In genomic region chr18:32049393-32050161, GRCh38 we compare ENCODE assay signal across 9 cellular contexts. TPM values are rescaled to one million over a fixed set of nuclear protein-coding genes. Genes with fewer than 3 reads are reported as not detected.
DNase-seq lines count a peak whose midpoint lies in the region; ATAC-seq and TF ChIP-seq lines count a peak whose summit lies in the region.
"Had no signal": no experiment of that assay in that cellular context is flagged by ENCODE, and none has a peak within 500 bp of the region (broad histone marks: within the 10 kb centered on the region; RNA-seq: fewer than 3 reads in every experiment).

No MANE protein-coding gene starts in this region.

- peak overlapping the region in 8 of 12 donors; percentile 17 to 92 (median 60) for H3K27ac ChIP-seq in heart left ventricle
- no peak overlapping the region for H3K27ac ChIP-seq in uterus

- H3K27me3 Mint-ChIP-seq in CD14-positive monocyte (ENCODE audit: low read depth in 3 of 3): peaks cover 0 to 2% (median 0%) of the 10 kb centered on the region in 3 donors

- TF ChIP-seq CTCF in CD14-positive monocyte (IDR thresholded peaks at IDR 0.05) (no peak), heart left ventricle (IDR thresholded peaks at IDR 0.05) (no peak), uterus (IDR thresholded peaks at IDR 0.05) (no peak)

- peak overlapping the region; percentile 83 to 98 (median 96) for H3K27ac Mint-ChIP-seq in CD14-positive monocyte

- no peak overlapping the region for H3K4me3 ChIP-seq in heart left ventricle
- no peak overlapping the region for H3K4me3 ChIP-seq in uterus

- 75 to 80% (median 76%) methylated on average over 3 of the region's 3 CpGs for WGBS in heart left ventricle, 4 donors

- H3K36me3 ChIP-seq in heart left ventricle (peaks cover 0 to 22% (median 3%) of the 10 kb centered on the region in 9 donors), uterus (no peaks in the 10 kb centered on the region)

- H3K4me3 Mint-ChIP-seq in CD14-positive monocyte: peak overlapping the region in 1 of 2 donors; percentile 81
- H3K4me3 Mint-ChIP-seq: neural crest cell had no signal

- ATAC-seq in HG02981 (IDR thresholded peaks at IDR 0.05; ENCODE audit: unreplicated experiment) (peak; percentile 36), heart left ventricle (peak in 3 of 4 donors; percentile 48 to 65 (median 64)), HG03135 (IDR thresholded peaks at IDR 0.05; ENCODE audit: unreplicated experiment) (no peak)

- peaks cover 0 to 35% (median 11%) of the 10 kb centered on the region in 12 donors for H3K4me1 ChIP-seq in heart left ventricle
- H3K4me1 ChIP-seq in uterus: no peaks in the 10 kb centered on the region

- H3K27me3 ChIP-seq in heart left ventricle: no peaks in the 10 kb centered on the region
- H3K27me3 ChIP-seq in uterus: no peaks in the 10 kb centered on the region

- intact Hi-C loops in CD14-positive monocyte (cut with micrococcal nuclease): loop anchor here (5.0 to 10.0 kb wide), 3 partner anchors 32 to 45 kb away; partner anchors contain the start of genes RNF125 (in 1 of the 2) and RNF138 (in 1 of the 2)
- intact Hi-C loops in heart left ventricle (cut with DNase I): loop anchor here in 1 of 10 donors (2.0 kb wide), 1 partner anchor 35 kb away; no protein-coding TSS in a partner anchor
- intact Hi-C loops in uterus (cut with DNase I; ENCODE audit: low total_unique reads): no loop called here

- H3K4me1 Mint-ChIP-seq in CD14-positive monocyte: peaks cover 45% of the 10 kb centered on the region
- H3K4me1 Mint-ChIP-seq: neural crest cell had no signal

- peak; percentile 73 for DNase-seq in CD14-positive monocyte (ENCODE audit: low spot score)
- peak; percentile 28 to 32 for DNase-seq in activated CD4-positive, alpha-beta T cell treated with anti-CD3 and anti-CD28 coated beads, Interleukin-2, amount 50 U/mL, for 4 hours
- peak; percentile 32 to 76 (median 45) for DNase-seq in heart left ventricle
- peak; percentile 9 for DNase-seq in stimulated activated CD8-positive, alpha-beta memory T cell treated with anti-CD3 and anti-CD28 coated beads, Interleukin-12 subunit alpha, Interleukin-12 subunit beta, amount 100 ng/mL, for 4 hours (ENCODE audit: low read depth)
- DNase-seq in AG08395 (ENCODE audit: low spot score): no peak
- DNase-seq in uterus: no peak

- H3K9me3 Mint-ChIP-seq in CD14-positive monocyte: peaks cover 0 to 5% (median 0%) of the 10 kb centered on the region in 7 donors
- H3K9me3 Mint-ChIP-seq: neural crest cell had no signal

- TF ChIP-seq POLR2A in heart left ventricle (IDR thresholded peaks at IDR 0.05) (no peak), uterus (IDR thresholded peaks at IDR 0.05) (no peak)

- peaks cover 22 to 54% of the 10 kb centered on the region in 2 donors for H3K36me3 Mint-ChIP-seq in CD14-positive monocyte

- H3K9me3 ChIP-seq in heart left ventricle (no peaks in the 10 kb centered on the region), uterus (no peaks in the 10 kb centered on the region)

RNA-seq across cellular contexts. Expression of gene RNF125, which starts 31.0 kb away (rescaled TPM):
- 10 to 100 TPM; 26.3 to 29.2 TPM for polyA plus RNA-seq in CD14-positive monocyte
- total RNA-seq in heart left ventricle: 10 to 100 TPM in 1 of 9 donors, 1 to 10 TPM in 8; 1.1 to 12.5 (median 3.8) TPM
- polyA plus RNA-seq in heart left ventricle: 1 to 10 TPM; 2.8 to 3.0 TPM
- 10 to 100 TPM in 1 of 4 donors, 1 to 10 TPM in 3; 1.5 to 16.2 (median 5.3) TPM for total RNA-seq in uterus

RNA-seq across cellular contexts. Expression of gene RNF138, which starts 42.1 kb away (rescaled TPM):
- polyA plus RNA-seq in CD14-positive monocyte (10 to 100 TPM; 62.8 to 70.5 TPM), heart left ventricle (10 to 100 TPM in 1 of 2 donors, 1 to 10 TPM in 1; 2.9 to 11.0 TPM)
- total RNA-seq in heart left ventricle (10 to 100 TPM in 3 of 9 donors, 1 to 10 TPM in 6; 3.9 to 16.1 (median 9.0) TPM), uterus (10 to 100 TPM; 23.8 to 94.8 (median 38.7) TPM)

Comparison
In these comparisons a context has a peak if more than half of its experiments do, and no peak if none do; other contexts are left out.
1. DNase-seq: peak in CD14-positive monocyte (single experiment), activated CD4-positive, alpha-beta T cell treated with anti-CD3 and anti-CD28 coated beads, Interleukin-2, amount 50 U/mL, for 4 hours (2 of 2), heart left ventricle (5 of 5) and stimulated activated CD8-positive, alpha-beta memory T cell treated with anti-CD3 and anti-CD28 coated beads, Interleukin-12 subunit alpha, Interleukin-12 subunit beta, amount 100 ng/mL, for 4 hours (single experiment); none in AG08395 (single experiment) and uterus (0 of 2).
2. H3K27ac ChIP-seq: peak in heart left ventricle (8 of 12); none in uterus (0 of 2).